9 cellular contexts compared by ENCODE assay signal in the genomic region with DNA sequence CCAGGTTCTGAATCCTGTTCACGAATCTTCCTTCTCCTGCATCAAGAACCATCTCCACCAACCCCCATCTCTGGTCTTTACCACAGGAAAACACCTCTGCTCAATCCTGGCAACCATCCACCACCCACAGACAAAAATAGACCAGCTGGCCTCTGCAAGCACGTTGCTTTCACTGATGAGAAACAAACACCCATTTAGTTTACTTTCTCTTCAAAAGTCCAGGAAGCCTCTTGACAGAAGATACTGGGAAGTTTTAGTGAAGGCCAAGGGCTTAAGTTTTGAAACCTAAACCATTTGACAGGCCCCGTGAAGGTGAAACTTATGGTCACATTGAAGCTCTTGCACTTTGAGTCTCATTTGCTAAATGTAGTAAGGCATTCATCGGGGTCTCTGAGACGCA.
DNase-seq lines count a peak whose midpoint lies in the region; TF ChIP-seq lines count a peak whose summit lies in the region.
"Had no signal": no experiment of that assay in that cellular context is flagged by ENCODE, and none has a peak within 500 bp of the region (broad histone marks: within the 10 kb centered on the region; RNA-seq: fewer than 3 reads in every experiment).

No MANE protein-coding gene starts in this region.

- no peaks in the 10 kb centered on the region for H3K79me2 ChIP-seq in OCI-LY1 (ENCODE audit: insufficient read depth, low read length)

- H2AFZ ChIP-seq in OCI-LY1 (ENCODE audit: low read length) = no peak overlapping the region

- peak overlapping the region; percentile 98 for H3K27ac ChIP-seq in OCI-LY1 (ENCODE audit: low read depth, low read length, poor library complexity, severe bottlenecking)
- H3K27ac ChIP-seq in effector memory CD4-positive, alpha-beta T cell (ENCODE audit: insufficient read depth, low read length, poor library complexity, severe bottlenecking) = no peak overlapping the region
- H3K27ac ChIP-seq: 22Rv1 had no signal

- peak overlapping the region; percentile 34; the same call in 1 of the 2 replicates for H3K9ac ChIP-seq in OCI-LY1 (ENCODE audit: low read length)

- no peaks in the 10 kb centered on the region for H3K9me2 ChIP-seq in OCI-LY1 (ENCODE audit: low read depth, low read length)

- H3K4me2 ChIP-seq in OCI-LY1 (ENCODE audit: low read length) = peak overlapping the region; percentile 47

- no peaks in the 10 kb centered on the region for H3F3A ChIP-seq in OCI-LY1 (ENCODE audit: insufficient read depth, low read length)

- no peak overlapping the region for H3K4me3 ChIP-seq in HFF-Myc (replicated peaks; ENCODE audit: low read depth, low read length)
- peak overlapping the region; percentile 3 for H3K4me3 ChIP-seq in OCI-LY1 (ENCODE audit: low read depth, low read length, poor library complexity, severe bottlenecking)
- no peak overlapping the region for H3K4me3 ChIP-seq in fibroblast of pulmonary artery (replicated peaks; ENCODE audit: low read depth, low read length)
- no peak overlapping the region for H3K4me3 ChIP-seq in effector memory CD4-positive, alpha-beta T cell (ENCODE audit: insufficient read depth, low read depth, low read length, poor library complexity, severe bottlenecking)

- H3K9me3 ChIP-seq in OCI-LY1 (ENCODE audit: low read length) = peaks cover 4% of the 10 kb centered on the region
- H3K9me3 ChIP-seq in effector memory CD4-positive, alpha-beta T cell (ENCODE audit: control insufficient read depth, low read length) = no peaks in the 10 kb centered on the region

- no peaks in the 10 kb centered on the region for H3K27me3 ChIP-seq in OCI-LY1 (ENCODE audit: insufficient read depth, low read length)
- H3K27me3 ChIP-seq in effector memory CD4-positive, alpha-beta T cell (replicated peaks; ENCODE audit: control insufficient read depth, insufficient read depth, low read length, poor library complexity, severe bottlenecking) = no peaks in the 10 kb centered on the region

- no peaks in the 10 kb centered on the region; the same call in 1 of the 2 replicates for H3K36me3 ChIP-seq in OCI-LY1 (ENCODE audit: insufficient read depth, low read length)
- H3K36me3 ChIP-seq in effector memory CD4-positive, alpha-beta T cell (ENCODE audit: control insufficient read depth, insufficient read depth, low read length) = no peaks in the 10 kb centered on the region

- peaks cover 79% of the 10 kb centered on the region for H3K4me1 ChIP-seq in OCI-LY1 (ENCODE audit: insufficient read depth, low read length, severe bottlenecking)
- peaks cover 29% of the 10 kb centered on the region for H3K4me1 ChIP-seq in effector memory CD4-positive, alpha-beta T cell (ENCODE audit: control insufficient read depth, insufficient read depth, low read length, poor library complexity, severe bottlenecking)

- DNase-seq in DMS53 (lab: John Stamatoyannopoulos, UW) = peak; percentile 34
- no peak for DNase-seq in DMS53 treated with DMSO at 0.1 percent for 48 hours (lab: John Stamatoyannopoulos, UW; ENCODE audit: unreplicated experiment)
- peak; percentile 41 for DNase-seq in HFF-Myc (ENCODE audit: extremely low read depth, low read depth)
- peak; percentile 67 for DNase-seq in fibroblast of pulmonary artery (ENCODE audit: low read depth)
- no peak for DNase-seq in effector memory CD4-positive, alpha-beta T cell
- no peak for DNase-seq in HuH-7.5 (ENCODE audit: low spot score)
- DNase-seq in stimulated activated naive CD4-positive, alpha-beta T cell treated with Interleukin-2 at 50 U/mL for 16 hours (lab: John Stamatoyannopoulos, UW) = no peak

- H4K20me1 ChIP-seq in OCI-LY1 (ENCODE audit: insufficient read depth, low read length) = no peaks in the 10 kb centered on the region

- no peak for TF ChIP-seq CTCF in HFF-Myc (IDR thresholded peaks at IDR 0.05; ENCODE audit: low read depth, low read length, missing control alignments)
- TF ChIP-seq CTCF in OCI-LY1 (IDR thresholded peaks at IDR 0.05; ENCODE audit: low read length) = no peak
- TF ChIP-seq CTCF in fibroblast of pulmonary artery (IDR thresholded peaks at IDR 0.05; ENCODE audit: low read length, missing control alignments) = no peak

Comparison
In these comparisons a context has a peak if more than half of its experiments do, and no peak if none do; other contexts are left out.
1. DNase-seq: peak in DMS53 (single experiment), HFF-Myc (single experiment) and fibroblast of pulmonary artery (single experiment); none in DMS53 treated with DMSO at 0.1 percent for 48 hours (single experiment), effector memory CD4-positive, alpha-beta T cell (0 of 3), HuH-7.5 (single experiment) and stimulated activated naive CD4-positive, alpha-beta T cell treated with Interleukin-2 at 50 U/mL for 16 hours (single experiment).